13 cellular contexts compared by ENCODE assay signal in the genomic region with DNA sequence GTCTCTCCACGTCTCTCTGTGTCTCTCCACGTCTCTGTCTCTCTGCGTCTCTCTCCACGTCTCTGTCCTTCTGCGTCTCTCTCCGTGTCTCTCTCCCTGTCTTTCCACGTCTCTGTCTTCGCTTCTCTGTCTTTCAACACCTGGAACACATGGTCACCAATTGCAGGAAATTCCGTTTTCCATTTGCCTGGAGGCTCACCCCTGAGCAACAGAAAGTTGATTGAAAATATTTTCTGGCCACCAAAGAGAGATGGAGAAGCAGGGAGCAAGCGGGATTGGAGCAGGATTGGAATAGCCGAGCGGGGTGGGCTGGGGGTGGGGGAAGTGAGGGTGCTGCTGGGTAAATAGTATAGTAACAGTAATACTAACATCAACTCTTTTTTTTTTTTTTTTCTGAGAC. TPM values are rescaled to one million over a fixed set of nuclear protein-coding genes. Genes with fewer than 3 reads are reported as not detected.
A peak's percentile ranks its signal among the peaks of the same experiment; 100 is the strongest.
DNase-seq lines count a peak whose midpoint lies in the region; ATAC-seq and TF ChIP-seq lines count a peak whose summit lies in the region.
"Had no signal": no experiment of that assay in that cellular context is flagged by ENCODE, and none has a peak within 500 bp of the region (broad histone marks: within the 10 kb centered on the region; RNA-seq: fewer than 3 reads in every experiment).

No MANE protein-coding gene starts in this region.

- H3K27me3 ChIP-seq in fibroblast of lung (ENCODE audit: control insufficient read depth, insufficient read depth, low read length) (no peaks in the 10 kb centered on the region), prostate gland (replicated peaks; ENCODE audit: insufficient read depth) (no peaks in the 10 kb centered on the region)

- peaks cover 24% of the 10 kb centered on the region for H3K36me3 ChIP-seq in fibroblast of lung (ENCODE audit: control insufficient read depth, insufficient read depth, low read length)
- H3K36me3 ChIP-seq in prostate gland, result peaks cover 0 to 11% of the 10 kb centered on the region in 2 donors

- TF ChIP-seq CTCF in AG04449 (IDR thresholded peaks at IDR 0.05; ENCODE audit: insufficient read depth, low read length, missing control alignments), result no peak
- no peak for TF ChIP-seq CTCF in RWPE1 (conservative IDR thresholded peaks at IDR 0.05; ENCODE audit: low read depth)
- no peak for TF ChIP-seq CTCF in fibroblast of lung (conservative IDR thresholded peaks at IDR 0.05 in 1 of 2, IDR thresholded peaks at IDR 0.05 in 1 of 2; ENCODE audit: low read depth in 1 of 2, low read length in 2 of 2)
- TF ChIP-seq CTCF in prostate gland (IDR thresholded peaks at IDR 0.05), result no peak

- H3K4me1 ChIP-seq in fibroblast of lung (ENCODE audit: control insufficient read depth, extremely low read depth, insufficient read depth, low read length) (peaks cover 20% of the 10 kb centered on the region), prostate gland (replicated peaks) (no peaks in the 10 kb centered on the region)

- peak overlapping the region; percentile 23 for H3K9ac ChIP-seq in fibroblast of lung (ENCODE audit: insufficient read depth, low read length)

- ATAC-seq in HG03196 (IDR thresholded peaks at IDR 0.05; ENCODE audit: unreplicated experiment), result no peak
- ATAC-seq in HG03457 (IDR thresholded peaks at IDR 0.05; ENCODE audit: unreplicated experiment), result no peak
- ATAC-seq: activated T-cell treated with anti-CD3 and anti-CD28 coated beads, Interleukin-2, amount 50 U/mL, for 72 hours had no signal

- H3K79me2 ChIP-seq in fibroblast of lung (ENCODE audit: control insufficient read depth, insufficient read depth, low read length), result peaks cover 58% of the 10 kb centered on the region

- CTCF ChIA-PET in AG04449 (lab: Yijun Ruan, JAX), result no interaction called here
- CTCF ChIA-PET in RWPE1 (lab: Yijun Ruan, JAX), result interaction anchor here (0.8 kb wide), 1 partner anchor 31 kb away, joined by 3 read pairs; no protein-coding TSS in a partner anchor

- POLR2A ChIA-PET in AG04449 (lab: Yijun Ruan, JAX) (no interaction called here), RWPE1 (lab: Yijun Ruan, JAX; ENCODE audit: low non-redundant PET) (no interaction called here)

- TF ChIP-seq POLR2A in prostate gland (IDR thresholded peaks at IDR 0.05), result no peak

- no peak for DNase-seq in AG04449 (ENCODE audit: low read depth, low spot score)
- no peak for DNase-seq in RWPE1 (ENCODE audit: low spot score)
- DNase-seq in fibroblast of lung (ENCODE audit: low read depth in 2 of 2), result no peak
- DNase-seq in prostate gland (ENCODE audit: low spot score), result no peak
- no peak for DNase-seq in stimulated activated CD4-positive, alpha-beta T cell treated with anti-CD3 and anti-CD28 coated beads, Interleukin-2, amount 100 ng/mL, for 48 hours
- DNase-seq in SIG-M5 treated with dmso at 0.1 percent for 504 hours (lab: John Stamatoyannopoulos, UW; ENCODE audit: unreplicated experiment), result no peak
- DNase-seq: activated T-cell treated with anti-CD3 and anti-CD28 coated beads, Interleukin-2, amount 50 U/mL, for 72 hours; COR-L47; effector CD4-positive, alpha-beta T cell; NCI-H524 treated with DMSO at 0.1 percent for 48 hours; stimulated activated CD4-positive, alpha-beta T cell treated with anti-CD3 and anti-CD28 coated beads, Interleukin-15, amount 100 ng/mL, for 24 hours had no signal

- H3K4me2 ChIP-seq in fibroblast of lung (ENCODE audit: extremely low read depth, insufficient read depth, low read length), result peak overlapping the region; percentile 96

- H3K27ac ChIP-seq in RWPE1 (peak overlapping the region; percentile 84), fibroblast of lung (ENCODE audit: insufficient read depth, low read length) (peak overlapping the region; percentile 61), prostate gland (peak overlapping the region; percentile 89 to 90)

- intact Hi-C loops in prostate gland (cut with DNase I), result no loop called here

- no peak overlapping the region for H2AFZ ChIP-seq in fibroblast of lung (ENCODE audit: low read length)

- H3K4me3 ChIP-seq in AG04449 (ENCODE audit: low read depth, low read length) (peak overlapping the region; percentile 54), fibroblast of lung (replicated peaks in 1 of 4; ENCODE audit: control extremely low read depth in 1 of 4, insufficient read depth in 1 of 4, low read depth in 3 of 4, low read length in 4 of 4) (peak overlapping the region; percentile 37 to 94 (median 74)), prostate gland (peak overlapping the region in 1 of 2 donors; percentile 51)

- 67% methylated on average over 12 of the region's 12 CpGs for WGBS in prostate gland

- no peaks in the 10 kb centered on the region for H4K20me1 ChIP-seq in fibroblast of lung (ENCODE audit: control insufficient read depth, extremely low read depth, insufficient read depth, low read length)

- H3K9me3 ChIP-seq in fibroblast of lung (ENCODE audit: control insufficient read depth, insufficient read depth, low read depth, low read length) (no peaks in the 10 kb centered on the region), prostate gland (no peaks in the 10 kb centered on the region)

RNA-seq across cellular contexts. Expression of a gene that starts 1.7 kb away (rescaled TPM):
- 435 and 511 TPM in 2 replicates for total RNA-seq in fibroblast of lung
- 192 and 197 TPM in 2 replicates for polyA plus RNA-seq in fibroblast of lung
- polyA plus RNA-seq in fibroblast of lung (2012), result 343 and 345 TPM in 2 replicates
- polyA minus RNA-seq in fibroblast of lung (ENCODE audit: low replicate concordance), result 1,080 and 1,176 TPM in 2 replicates
- 100 to 1,000 TPM; 150 to 370 TPM for total RNA-seq in prostate gland

RNA-seq across cellular contexts. Expression of a gene that starts 40.1 kb away (rescaled TPM):
- total RNA-seq in fibroblast of lung (3.9 and 32.0 TPM in 2 replicates), prostate gland (1 to 10 TPM in 1 of 2 donors, under 1 TPM in 1; 0.73 to 5.0 TPM)
- 8.1 and 32.0 TPM in 2 replicates for polyA plus RNA-seq in fibroblast of lung
- 9.4 and 37.2 TPM in 2 replicates for polyA plus RNA-seq in fibroblast of lung (2012)
- 11.4 and 64.9 TPM in 2 replicates for polyA minus RNA-seq in fibroblast of lung (ENCODE audit: low replicate concordance)

RNA-seq across cellular contexts. Expression of a gene that starts 43.7 kb away (rescaled TPM):
- total RNA-seq in fibroblast of lung (not detected in 2 replicates), prostate gland (not detected)
- not detected in 2 replicates for polyA plus RNA-seq in fibroblast of lung
- polyA plus RNA-seq in fibroblast of lung (2012), result not detected in 2 replicates
- polyA minus RNA-seq in fibroblast of lung (ENCODE audit: low replicate concordance), result not detected in 2 replicates
- total RNA-seq: activated T-cell treated with anti-CD3 and anti-CD28 coated beads, Interleukin-2, amount 50 U/mL, for 72 hours had no signal
